Comparison of ENCODE assay signal across 9 cellular contexts in the genomic region with DNA sequence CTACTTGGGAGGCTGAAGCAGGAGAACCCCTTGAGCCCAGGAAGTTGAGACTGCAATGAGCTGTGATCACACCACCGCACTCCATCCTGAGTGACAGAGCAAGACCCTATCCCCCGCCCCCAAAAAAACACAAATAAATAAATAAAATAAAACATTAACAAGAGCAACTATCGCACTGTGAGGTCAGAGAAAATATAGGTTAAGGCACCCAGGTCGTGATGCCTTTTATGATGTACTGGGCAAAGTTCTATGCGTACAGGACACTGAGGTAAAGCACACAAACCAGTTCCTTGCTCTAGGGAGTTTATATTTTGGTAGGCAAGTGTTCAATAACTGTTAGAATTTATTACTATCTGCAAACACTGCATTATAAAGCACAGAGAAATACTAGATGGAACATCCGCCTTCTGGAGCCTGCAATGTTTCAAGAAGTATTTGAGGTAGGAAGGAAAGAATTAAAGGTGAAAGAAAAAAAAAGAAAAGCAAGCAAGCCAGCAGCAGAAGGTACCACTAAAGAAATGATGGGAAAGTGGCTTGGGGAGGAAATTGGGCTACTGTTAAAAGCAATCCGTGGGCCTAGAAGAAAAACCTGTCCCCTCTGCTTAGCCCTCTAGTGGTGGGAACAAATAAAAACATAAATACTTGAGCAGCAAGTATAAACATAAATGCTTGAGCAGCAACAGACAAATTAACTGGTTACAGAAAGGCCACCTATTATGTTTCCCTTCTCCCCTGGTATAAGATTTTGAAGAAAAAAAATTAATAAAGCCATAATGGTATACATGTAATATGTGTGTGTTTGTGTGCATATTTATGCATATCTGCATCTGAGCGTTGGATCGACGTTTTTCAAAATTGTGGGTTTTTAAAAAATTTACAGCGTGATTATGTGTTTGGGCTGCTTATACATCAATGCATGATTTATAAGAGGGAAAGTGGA.
DNase-seq lines count a peak whose midpoint lies in the region; ATAC-seq and TF ChIP-seq lines count a peak whose summit lies in the region.
"Had no signal": no experiment of that assay in that cellular context is flagged by ENCODE, and none has a peak within 500 bp of the region (broad histone marks: within the 10 kb centered on the region; RNA-seq: fewer than 3 reads in every experiment).

No MANE protein-coding gene starts in this region.

- TF ChIP-seq CTCF in GM20000 (IDR thresholded peaks at IDR 0.05; ENCODE audit: extremely low read depth, missing control alignments) (peak; percentile 57), Peyer's patch (IDR thresholded peaks at IDR 0.05) (peak in 5 of 6 experiments; percentile 2 to 43 (median 35)), fibroblast of the aortic adventitia (IDR thresholded peaks at IDR 0.05; ENCODE audit: insufficient read depth, low read length) (peak; percentile 56), esophagus squamous epithelium (IDR thresholded peaks at IDR 0.05) (peak in 3 of 6 experiments; percentile 29 to 51 (median 32)), gastroesophageal sphincter (IDR thresholded peaks at IDR 0.05) (peak in 2 of 4 experiments; percentile 12 to 19)

- no peak for TF ChIP-seq EP300 in gastroesophageal sphincter (IDR thresholded peaks at IDR 0.05)

- H3K4me3 Mint-ChIP-seq in stimulated activated memory B cell treated with anti-CD40 and anti-IgM and Interleukin-4, amounts not matched to agents 10 μg/mL and 1 μg/mL and 100 μg/mL, for 72 hours: no peak overlapping the region

- H3K27ac ChIP-seq in Peyer's patch: no peak overlapping the region
- no peak overlapping the region for H3K27ac ChIP-seq in esophagus squamous epithelium
- no peak overlapping the region for H3K27ac ChIP-seq in gastroesophageal sphincter
- H3K27ac ChIP-seq: epithelial cell of prostate had no signal

- intact Hi-C loops in esophagus squamous epithelium (cut with DNase I): no loop called here

- H3K4me1 ChIP-seq in Peyer's patch (no peaks in the 10 kb centered on the region), esophagus squamous epithelium (no peaks in the 10 kb centered on the region), gastroesophageal sphincter (no peaks in the 10 kb centered on the region)

- H3K36me3 ChIP-seq in Peyer's patch (no peaks in the 10 kb centered on the region), esophagus squamous epithelium (no peaks in the 10 kb centered on the region), gastroesophageal sphincter (no peaks in the 10 kb centered on the region)

- 77 to 80% methylated on average over 11 of the region's 11 CpGs for WGBS in esophagus squamous epithelium, 2 donors
- 71 to 80% methylated on average over 5 to 9 of the region's 11 CpGs for WGBS in gastroesophageal sphincter (ENCODE audit: low coverage in 1 of 2), 2 donors

- DNase-seq in AML-193 (lab: John Stamatoyannopoulos, UW): peak; percentile 23 to 43
- peak; percentile 39 for DNase-seq in GM20000 (ENCODE audit: low spot score)
- no peak for DNase-seq in Peyer's patch
- peak; percentile 23 for DNase-seq in fibroblast of the aortic adventitia (ENCODE audit: low read depth)
- no peak for DNase-seq in esophagus squamous epithelium (lab: John Stamatoyannopoulos, UW)

- no peaks in the 10 kb centered on the region for H3K9me3 ChIP-seq in Peyer's patch
- no peaks in the 10 kb centered on the region for H3K9me3 ChIP-seq in esophagus squamous epithelium
- no peaks in the 10 kb centered on the region for H3K9me3 ChIP-seq in gastroesophageal sphincter

- TF ChIP-seq POLR2A in Peyer's patch (IDR thresholded peaks at IDR 0.05) (no peak), esophagus squamous epithelium (IDR thresholded peaks at IDR 0.05) (no peak), gastroesophageal sphincter (IDR thresholded peaks at IDR 0.05) (no peak)

- no peak overlapping the region for H3K27ac Mint-ChIP-seq in stimulated activated memory B cell treated with anti-CD40 and anti-IgM and Interleukin-4, amounts not matched to agents 10 μg/mL and 1 μg/mL and 100 μg/mL, for 72 hours

- H3K27me3 Mint-ChIP-seq in stimulated activated memory B cell treated with anti-CD40 and anti-IgM and Interleukin-4, amounts not matched to agents 10 μg/mL and 1 μg/mL and 100 μg/mL, for 72 hours: peaks cover 8% of the 10 kb centered on the region

- H3K4me3 ChIP-seq in Peyer's patch (no peak overlapping the region), fibroblast of the aortic adventitia (ENCODE audit: low read depth, low read length) (no peak overlapping the region), esophagus squamous epithelium (no peak overlapping the region), gastroesophageal sphincter (no peak overlapping the region)

- ATAC-seq in HG03439 (IDR thresholded peaks at IDR 0.05; ENCODE audit: unreplicated experiment): no peak
- ATAC-seq in stimulated activated memory B cell treated with anti-CD40 and anti-IgM and Interleukin-4, amounts not matched to agents 10 μg/mL and 1 μg/mL and 100 μg/mL, for 72 hours: no peak
- ATAC-seq in gastroesophageal sphincter: no peak

- H3K9me3 Mint-ChIP-seq in stimulated activated memory B cell treated with anti-CD40 and anti-IgM and Interleukin-4, amounts not matched to agents 10 μg/mL and 1 μg/mL and 100 μg/mL, for 72 hours: no peaks in the 10 kb centered on the region

- H3K4me1 Mint-ChIP-seq in stimulated activated memory B cell treated with anti-CD40 and anti-IgM and Interleukin-4, amounts not matched to agents 10 μg/mL and 1 μg/mL and 100 μg/mL, for 72 hours: peaks cover under 1% of the 10 kb centered on the region

- H3K27me3 ChIP-seq in Peyer's patch: no peaks in the 10 kb centered on the region
- H3K27me3 ChIP-seq in esophagus squamous epithelium: peaks cover 0 to 16% (median 0%) of the 10 kb centered on the region in 4 donors
- peaks cover 18% of the 10 kb centered on the region for H3K27me3 ChIP-seq in gastroesophageal sphincter

- H3K36me3 Mint-ChIP-seq in stimulated activated memory B cell treated with anti-CD40 and anti-IgM and Interleukin-4, amounts not matched to agents 10 μg/mL and 1 μg/mL and 100 μg/mL, for 72 hours: no peaks in the 10 kb centered on the region

Comparison
In these comparisons a context has a peak if more than half of its experiments do, and no peak if none do; other contexts are left out.
1. DNase-seq: peak in AML-193 (2 of 2), GM20000 (single experiment) and fibroblast of the aortic adventitia (single experiment); none in Peyer's patch (0 of 3) and esophagus squamous epithelium (single experiment).